11 cellular contexts compared by ENCODE assay signal in the genomic region with DNA sequence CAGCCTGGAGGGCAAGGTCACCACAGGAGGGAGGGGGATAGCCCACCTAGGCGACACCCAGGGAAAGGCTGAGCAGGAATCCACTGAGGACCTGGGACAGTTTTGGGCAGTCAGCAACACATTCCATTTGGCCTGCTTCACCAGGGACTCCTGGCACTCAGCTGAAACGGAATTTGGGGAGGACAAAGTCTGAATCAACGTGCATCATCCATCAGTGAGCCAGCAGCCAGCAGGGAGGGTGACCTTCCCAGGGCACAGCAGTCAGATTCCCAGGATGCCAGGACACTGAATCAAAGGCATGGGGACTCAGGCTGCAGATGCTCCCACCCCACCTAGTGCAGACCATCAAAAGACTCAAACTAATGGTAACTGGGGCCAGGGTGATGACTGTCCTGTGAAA. TPM values are rescaled to one million over a fixed set of nuclear protein-coding genes. Genes with fewer than 3 reads are reported as not detected.
A peak's percentile ranks its signal among the peaks of the same experiment; 100 is the strongest.
DNase-seq lines count a peak whose midpoint lies in the region; ATAC-seq, FAIRE-seq and TF ChIP-seq lines count a peak whose summit lies in the region.
"Had no signal": no experiment of that assay in that cellular context is flagged by ENCODE, and none has a peak within 500 bp of the region (broad histone marks: within the 10 kb centered on the region; RNA-seq: fewer than 3 reads in every experiment).

No MANE protein-coding gene starts in this region.

- no peak overlapping the region for H2BK15ac ChIP-seq in mesenchymal stem cell (ENCODE audit: low read depth, poor library complexity, severe bottlenecking)

- no peak for TF ChIP-seq EP300 in ovary (IDR thresholded peaks at IDR 0.05)

- no peak for TF ChIP-seq CTCF in bronchial epithelial cell (IDR thresholded peaks at IDR 0.05; ENCODE audit: insufficient read depth, low read length, severe bottlenecking)
- TF ChIP-seq CTCF in ovary (IDR thresholded peaks at IDR 0.05): no peak

- H3K27me3 ChIP-seq in HUES6 (ENCODE audit: control insufficient read depth, insufficient read depth, low read length): no peaks in the 10 kb centered on the region
- no peaks in the 10 kb centered on the region for H3K27me3 ChIP-seq in bronchial epithelial cell (ENCODE audit: control insufficient read depth, insufficient read depth, low read length)
- H3K27me3 ChIP-seq in mesenchymal stem cell (ENCODE audit: control insufficient read depth in 1 of 2, insufficient read depth in 1 of 2, low read length in 2 of 2): no peaks in the 10 kb centered on the region
- no peaks in the 10 kb centered on the region for H3K27me3 ChIP-seq in ovary
- H3K27me3 ChIP-seq: colonic mucosa had no signal

- H3K4me3 ChIP-seq in HUES6 (ENCODE audit: low read depth, low read length) (no peak overlapping the region), bronchial epithelial cell (ENCODE audit: low read depth, low read length) (no peak overlapping the region), mesenchymal stem cell (ENCODE audit: insufficient read depth in 1 of 2, low read depth in 1 of 2, low read length in 2 of 2) (peak overlapping the region in 1 of 2 experiments; percentile 34), ovary (no peak overlapping the region)
- H3K4me3 ChIP-seq: colonic mucosa had no signal

- peaks cover 26% of the 10 kb centered on the region for H3K4me1 ChIP-seq in HUES6 (ENCODE audit: control insufficient read depth, insufficient read depth, low read length)
- H3K4me1 ChIP-seq in mesenchymal stem cell (ENCODE audit: control insufficient read depth, insufficient read depth, low read depth, low read length): peaks cover 36% of the 10 kb centered on the region
- H3K4me1 ChIP-seq in ovary (ENCODE audit: insufficient read depth): peaks cover 24% of the 10 kb centered on the region

- WGBS in mesenchymal stem cell: 24% methylated on average over 3 of the region's 3 CpGs
- 23 to 49% (median 38%) methylated on average over 3 of the region's 3 CpGs for WGBS in ovary, 3 donors

- no peak overlapping the region for H3K4me2 ChIP-seq in mesenchymal stem cell (ENCODE audit: low read length, poor library complexity, severe bottlenecking)

- ATAC-seq in GM19328 (IDR thresholded peaks at IDR 0.05; ENCODE audit: unreplicated experiment) (no peak), HG03108 (IDR thresholded peaks at IDR 0.05; ENCODE audit: unreplicated experiment) (no peak)
- ATAC-seq: Panc1 had no signal

- peak overlapping the region; percentile 37 for H3K9ac ChIP-seq in HUES6 (ENCODE audit: low read length)
- peak overlapping the region; percentile 51 for H3K9ac ChIP-seq in mesenchymal stem cell (ENCODE audit: low read length)

- peak overlapping the region; percentile 93 for H2AK5ac ChIP-seq in mesenchymal stem cell (ENCODE audit: low read length, severe bottlenecking)

- no peak overlapping the region for H2AFZ ChIP-seq in mesenchymal stem cell (ENCODE audit: low read depth, low read length)

- no peak overlapping the region for H3K14ac ChIP-seq in mesenchymal stem cell (ENCODE audit: low read length in 2 of 2)

- FAIRE-seq in bronchial epithelial cell (lab: Jason Lieb, UNC): no peak

- intact Hi-C loops in ovary (cut with DNase I): no loop called here

- TF ChIP-seq POLR2A in ovary (IDR thresholded peaks at IDR 0.05): no peak

- peak overlapping the region; percentile 11 for H2BK5ac ChIP-seq in mesenchymal stem cell (ENCODE audit: low read depth, low read length, poor library complexity, severe bottlenecking)

- no peak overlapping the region for H2BK12ac ChIP-seq in mesenchymal stem cell (ENCODE audit: low read length in 2 of 2)

- no peak overlapping the region for H3K18ac ChIP-seq in mesenchymal stem cell (ENCODE audit: low read depth in 1 of 2, low read length in 2 of 2)

- H3K27ac ChIP-seq in HUES6 (ENCODE audit: low read depth, low read length) (no peak overlapping the region), mesenchymal stem cell (ENCODE audit: low read length, poor library complexity, severe bottlenecking) (peak overlapping the region; percentile 93), ovary (no peak overlapping the region)
- H3K27ac ChIP-seq: colonic mucosa had no signal

- H3K9me3 ChIP-seq in HUES6 (ENCODE audit: control insufficient read depth, insufficient read depth, low read depth, low read length) (no peaks in the 10 kb centered on the region), mesenchymal stem cell (ENCODE audit: control insufficient read depth, low read length) (no peaks in the 10 kb centered on the region), ovary (no peaks in the 10 kb centered on the region)
- H3K9me3 ChIP-seq: colonic mucosa had no signal

- H4K8ac ChIP-seq in mesenchymal stem cell (ENCODE audit: low read length): peak overlapping the region; percentile 54

- no peak overlapping the region for H3K23ac ChIP-seq in mesenchymal stem cell (ENCODE audit: low read length in 2 of 2)

- DNase-seq in AG20443 (ENCODE audit: low spot score): peak; percentile 94
- peak; percentile 30 for DNase-seq in bronchial epithelial cell (ENCODE audit: low read depth)
- DNase-seq in mesenchymal stem cell: no peak
- no peak for DNase-seq in T-helper 9 cell
- DNase-seq in ovary: no peak
- DNase-seq: DMS53 had no signal

- H3K36me3 ChIP-seq in HUES6 (ENCODE audit: control insufficient read depth, insufficient read depth, low read length) (peaks cover 59% of the 10 kb centered on the region), bronchial epithelial cell (ENCODE audit: control insufficient read depth, insufficient read depth, low read length) (peaks cover 14% of the 10 kb centered on the region), mesenchymal stem cell (ENCODE audit: control insufficient read depth in 1 of 2, insufficient read depth in 2 of 2, low read depth in 1 of 2, low read length in 2 of 2) (peaks cover 56 to 64% of the 10 kb centered on the region in 2 experiments), ovary (no peaks in the 10 kb centered on the region)
- H3K36me3 ChIP-seq: colonic mucosa had no signal

- no peak overlapping the region for H3K4ac ChIP-seq in mesenchymal stem cell (ENCODE audit: low read depth in 1 of 2, low read length in 2 of 2)

- H4K91ac ChIP-seq in mesenchymal stem cell (ENCODE audit: low read length): no peak overlapping the region

- H3K79me1 ChIP-seq in mesenchymal stem cell (replicated peaks; ENCODE audit: low read length, poor library complexity, severe bottlenecking): peaks cover 24% of the 10 kb centered on the region

- no peak overlapping the region for H2BK120ac ChIP-seq in mesenchymal stem cell (ENCODE audit: low read depth, low read length)

RNA-seq across cellular contexts. Expression of gene SH3BP5L, which starts 4.6 kb away (rescaled TPM):
- total RNA-seq in bronchial epithelial cell (17.1 and 20.9 TPM in 2 replicates), ovary (10 to 100 TPM in 6 of 7 donors, 1 to 10 TPM in 1; 9.4 to 16.8 (median 13.9) TPM)
- polyA plus RNA-seq in mesenchymal stem cell (2013, experiment 1 of 2): 9.3 TPM
- polyA plus RNA-seq in mesenchymal stem cell (2013, experiment 2 of 2): 9.7 TPM
- polyA plus RNA-seq in ovary: 10 to 100 TPM in 1 of 2 donors, 1 to 10 TPM in 1; 8.1 to 13.8 TPM

RNA-seq across cellular contexts. Expression of gene ZNF672, which starts 16.9 kb away (rescaled TPM):
- total RNA-seq in bronchial epithelial cell: 15.3 and 18.8 TPM in 2 replicates
- 14.5 TPM for polyA plus RNA-seq in mesenchymal stem cell (2013, experiment 1 of 2)
- polyA plus RNA-seq in mesenchymal stem cell (2013, experiment 2 of 2): 14.8 TPM
- total RNA-seq in ovary: 10 to 100 TPM; 15.1 to 29.5 (median 21.6) TPM
- 10 to 100 TPM in 1 of 2 donors, 1 to 10 TPM in 1; 7.3 to 10.8 TPM for polyA plus RNA-seq in ovary

RNA-seq across cellular contexts. Expression of gene ZNF692, which starts 37.8 kb away (rescaled TPM):
- total RNA-seq in bronchial epithelial cell (19.7 and 22.7 TPM in 2 replicates), ovary (10 to 100 TPM; 27.4 to 47.7 (median 35.4) TPM)
- 10.4 TPM for polyA plus RNA-seq in mesenchymal stem cell (2013, experiment 1 of 2)
- polyA plus RNA-seq in mesenchymal stem cell (2013, experiment 2 of 2): 10.5 TPM
- polyA plus RNA-seq in ovary: 10 to 100 TPM; 13.2 to 47.4 TPM

Comparison
In these comparisons a context has a peak if more than half of its experiments do, and no peak if none do; other contexts are left out.
1. DNase-seq: peak in AG20443 (single experiment) and bronchial epithelial cell (single experiment); none in mesenchymal stem cell (single experiment), T-helper 9 cell (single experiment) and ovary (0 of 5).